19 cellular contexts compared by ENCODE assay signal in genomic region chr2:215848679-215849078, GRCh38.
DNase-seq lines count a peak whose midpoint lies in the region; ATAC-seq, FAIRE-seq and TF ChIP-seq lines count a peak whose summit lies in the region.
"Had no signal": no experiment of that assay in that cellular context is flagged by ENCODE, and none has a peak within 500 bp of the region (broad histone marks: within the 10 kb centered on the region; RNA-seq: fewer than 3 reads in every experiment).

No MANE protein-coding gene starts in this region.

- H2AK9ac ChIP-seq in IMR-90 (replicated peaks; ENCODE audit: low read depth, low read length, poor library complexity): no peak overlapping the region

- TF ChIP-seq POLR2A in IMR-90 (IDR thresholded peaks at IDR 0.05; ENCODE audit: low read depth, low read length): no peak

- H3K27ac Mint-ChIP-seq in astrocyte (ENCODE audit: unreplicated experiment) (no peak overlapping the region), osteocyte (ENCODE audit: unreplicated experiment) (peak overlapping the region; percentile 23), endodermal cell (no peak overlapping the region)
- no peak overlapping the region for H3K27ac Mint-ChIP-seq in CD4-positive, alpha-beta T cell
- H3K27ac Mint-ChIP-seq: CD8-positive, alpha-beta memory T cell; HFFc6 had no signal

- H3K27me3 ChIP-seq in IMR-90 (ENCODE audit: control insufficient read depth, insufficient read depth, low read length) (no peaks in the 10 kb centered on the region), astrocyte (ENCODE audit: insufficient read depth, low read length) (no peaks in the 10 kb centered on the region), endodermal cell (ENCODE audit: control insufficient read depth, insufficient read depth, low read length, poor library complexity, severe bottlenecking) (no peaks in the 10 kb centered on the region)
- no peaks in the 10 kb centered on the region for H3K27me3 ChIP-seq in CD4-positive, alpha-beta T cell (ENCODE audit: control insufficient read depth, insufficient read depth, low read length)

- no peak for TF ChIP-seq RAD21 in IMR-90 (IDR thresholded peaks at IDR 0.05; ENCODE audit: low read length)

- in situ Hi-C loops in IMR-90 (cut with MboI; ENCODE audit: low sequenced_read_pairs): no loop called here

- H4K8ac ChIP-seq in IMR-90 (ENCODE audit: low read depth in 2 of 2, low read length in 2 of 2): no peak overlapping the region

- no peak overlapping the region for H3K23ac ChIP-seq in IMR-90 (ENCODE audit: low read depth, low read length)

- H3K9me3 ChIP-seq in IMR-90 (ENCODE audit: control insufficient read depth, insufficient read depth, low read length): no peaks in the 10 kb centered on the region; the same call in 1 of the 2 replicates
- H3K9me3 ChIP-seq in astrocyte (ENCODE audit: insufficient read depth, low read depth, low read length): no peaks in the 10 kb centered on the region
- no peaks in the 10 kb centered on the region for H3K9me3 ChIP-seq in CD4-positive, alpha-beta T cell (ENCODE audit: control insufficient read depth, low read length)
- no peaks in the 10 kb centered on the region for H3K9me3 ChIP-seq in endodermal cell (ENCODE audit: control insufficient read depth, low read length)
- H3K9me3 ChIP-seq: HAP-1 had no signal

- H4K91ac ChIP-seq in IMR-90 (ENCODE audit: insufficient read depth, low read depth, low read length): no peak overlapping the region

- H3K9me1 ChIP-seq in IMR-90 (ENCODE audit: insufficient read depth, low read length): no peaks in the 10 kb centered on the region; the same call in 1 of the 2 replicates

- no peaks in the 10 kb centered on the region for H3K27me3 Mint-ChIP-seq in astrocyte (ENCODE audit: low read depth, unreplicated experiment)
- H3K27me3 Mint-ChIP-seq in osteocyte (ENCODE audit: unreplicated experiment): no peaks in the 10 kb centered on the region
- H3K27me3 Mint-ChIP-seq in CD4-positive, alpha-beta T cell: no peaks in the 10 kb centered on the region
- no peaks in the 10 kb centered on the region for H3K27me3 Mint-ChIP-seq in endodermal cell (ENCODE audit: insufficient read depth)

- H2BK120ac ChIP-seq in IMR-90 (ENCODE audit: low read depth, low read length): peak overlapping the region; percentile 20; the same call in 1 of the 2 replicates

- H3K4me3 Mint-ChIP-seq in astrocyte (ENCODE audit: unreplicated experiment): no peak overlapping the region
- no peak overlapping the region for H3K4me3 Mint-ChIP-seq in osteocyte (ENCODE audit: unreplicated experiment)
- H3K4me3 Mint-ChIP-seq in CD4-positive, alpha-beta T cell: no peak overlapping the region
- no peak overlapping the region for H3K4me3 Mint-ChIP-seq in endodermal cell
- H3K4me3 Mint-ChIP-seq: CD14-positive monocyte; CD8-positive, alpha-beta memory T cell; HFFc6 had no signal

- peaks cover 2% of the 10 kb centered on the region for H3K36me3 Mint-ChIP-seq in astrocyte (ENCODE audit: low read depth, unreplicated experiment)
- no peaks in the 10 kb centered on the region for H3K36me3 Mint-ChIP-seq in osteocyte (ENCODE audit: unreplicated experiment)
- no peaks in the 10 kb centered on the region for H3K36me3 Mint-ChIP-seq in CD4-positive, alpha-beta T cell (ENCODE audit: low read depth)
- H3K36me3 Mint-ChIP-seq in endodermal cell (ENCODE audit: low read depth): no peaks in the 10 kb centered on the region
- H3K36me3 Mint-ChIP-seq: CD14-positive monocyte; CD8-positive, alpha-beta memory T cell had no signal

- intact Hi-C loops in IMR-90 (cut with micrococcal nuclease): no loop called here
- intact Hi-C loops in CD4-positive, alpha-beta T cell (cut with DNase I, micrococcal nuclease): no loop called here

- H4K20me1 ChIP-seq in IMR-90 (ENCODE audit: insufficient read depth, low read length) (no peaks in the 10 kb centered on the region), astrocyte (ENCODE audit: insufficient read depth, low read length) (no peaks in the 10 kb centered on the region)

- DNase-seq in IMR-90: no peak
- no peak for DNase-seq in astrocyte (ENCODE audit: low read depth)
- DNase-seq in fibroblast of mammary gland (ENCODE audit: low read depth): peak; percentile 25
- no peak for DNase-seq in osteocyte (ENCODE audit: extremely low spot score, unreplicated experiment)
- no peak for DNase-seq in CD4-positive, alpha-beta T cell
- DNase-seq in D341Med (ENCODE audit: low spot score): no peak
- DNase-seq in endodermal cell: no peak
- DNase-seq: Caco-2; CD8-positive, alpha-beta memory T cell; DMS53; GF-D8; HFFc6 had no signal

- ATAC-seq in IMR-90 (ENCODE audit: low read depth) (no peak), GM21737 (IDR thresholded peaks at IDR 0.05; ENCODE audit: unreplicated experiment) (no peak)
- no peak for ATAC-seq in CD4-positive, alpha-beta T cell (ENCODE audit: poor library complexity)
- ATAC-seq: A549 had no signal

- POLR2A ChIA-PET in IMR-90 (lab: Charles Lee; ENCODE audit: unreplicated experiment): no interaction called here
- POLR2A ChIA-PET in CD4-positive, alpha-beta T cell (lab: Charles Lee): no interaction called here

- no peak overlapping the region for H3K4me3 ChIP-seq in IMR-90 (ENCODE audit: insufficient read depth, low read depth, low read length)
- H3K4me3 ChIP-seq in astrocyte (ENCODE audit: insufficient read depth, low read depth, low read length): no peak overlapping the region
- no peak overlapping the region for H3K4me3 ChIP-seq in fibroblast of mammary gland (ENCODE audit: control insufficient read depth, low read depth, low read length)
- no peak overlapping the region for H3K4me3 ChIP-seq in endodermal cell (ENCODE audit: low read length)
- H3K4me3 ChIP-seq: A549, HAP-1 had no signal

- H2BK20ac ChIP-seq in IMR-90 (ENCODE audit: low read depth, low read length): peak overlapping the region; percentile 46; the same call in 1 of the 2 replicates

- H3K79me1 ChIP-seq in IMR-90 (ENCODE audit: low read depth in 1 of 2, low read length in 2 of 2): no peaks in the 10 kb centered on the region

- no peak overlapping the region for H3K27ac ChIP-seq in IMR-90 (ENCODE audit: insufficient read depth, low read length)
- H3K27ac ChIP-seq in astrocyte (ENCODE audit: low read depth, low read length): peak overlapping the region; percentile 15
- no peak overlapping the region for H3K27ac ChIP-seq in CD4-positive, alpha-beta T cell (ENCODE audit: low read depth, low read length)
- H3K27ac ChIP-seq in endodermal cell (ENCODE audit: low read depth, low read length): no peak overlapping the region
- H3K27ac ChIP-seq: A549 had no signal

- WGBS in IMR-90 (ENCODE audit: extremely low coverage in 2 of 2, insufficient read length in 1 of 2), 2 experiments: no CpG with 5 or more reads among the region's 2 CpGs
- WGBS in endodermal cell (ENCODE audit: insufficient coverage in 1 of 2, insufficient read length in 1 of 2), 2 experiments: 97 to 100% methylated on average over 1 to 2 of the region's 2 CpGs

- H3K9ac ChIP-seq in IMR-90 (ENCODE audit: low read depth, low read length) (no peak overlapping the region), astrocyte (ENCODE audit: low read length) (no peak overlapping the region), endodermal cell (ENCODE audit: extremely low read depth, low read length, poor library complexity, severe bottlenecking) (no peak overlapping the region)

- H3K4me1 Mint-ChIP-seq in astrocyte (ENCODE audit: low read depth, unreplicated experiment): peaks cover 23% of the 10 kb centered on the region
- H3K4me1 Mint-ChIP-seq in osteocyte (ENCODE audit: unreplicated experiment): peaks cover 50% of the 10 kb centered on the region
- no peaks in the 10 kb centered on the region for H3K4me1 Mint-ChIP-seq in CD4-positive, alpha-beta T cell (ENCODE audit: low read depth)
- H3K4me1 Mint-ChIP-seq in endodermal cell: no peaks in the 10 kb centered on the region
- H3K4me1 Mint-ChIP-seq: CD8-positive, alpha-beta memory T cell had no signal

- 0 out of 2 replicates have a peak overlapping the region, but pooled peaks have one; percentile 13 for H3K14ac ChIP-seq in IMR-90 (replicated peaks; ENCODE audit: low read depth, low read length)

- H3K4ac ChIP-seq in IMR-90 (ENCODE audit: low read depth, low read length): peak overlapping the region; percentile 36

- no peak overlapping the region for H2BK5ac ChIP-seq in IMR-90 (ENCODE audit: low read depth, low read length, poor library complexity, severe bottlenecking)

- H3K18ac ChIP-seq in IMR-90 (ENCODE audit: low read depth, low read length): no peak overlapping the region

- FAIRE-seq in astrocyte (lab: Jason Lieb, UNC): no peak
- FAIRE-seq: A549, GM19239, H1, HTR-8/SVneo had no signal

- no peak overlapping the region for H2AK5ac ChIP-seq in IMR-90 (ENCODE audit: low read depth, low read length)

- H3K4me1 ChIP-seq in IMR-90 (ENCODE audit: control insufficient read depth, insufficient read depth, low read length) (peaks cover 12% of the 10 kb centered on the region), astrocyte (ENCODE audit: insufficient read depth, low read length) (peaks cover 28% of the 10 kb centered on the region), endodermal cell (ENCODE audit: control insufficient read depth, insufficient read depth, low read length) (no peaks in the 10 kb centered on the region)
- H3K4me1 ChIP-seq: Caco-2, HAP-1 had no signal

- no peaks in the 10 kb centered on the region for H3K79me2 ChIP-seq in astrocyte (ENCODE audit: insufficient read depth, low read length)

- H3K4me2 ChIP-seq in IMR-90 (ENCODE audit: low read depth, low read length) (no peak overlapping the region), astrocyte (ENCODE audit: low read length) (no peak overlapping the region)
- H3K4me2 ChIP-seq: A549 had no signal

- H2AFZ ChIP-seq in IMR-90 (replicated peaks; ENCODE audit: low read length, poor library complexity) (no peak overlapping the region), astrocyte (ENCODE audit: low read depth, low read length) (no peak overlapping the region)

- dilution Hi-C loops in IMR-90 (cut with HindIII; ENCODE audit: low sequenced_read_pairs, unreplicated experiment): no loop called here

- H2BK15ac ChIP-seq in IMR-90 (ENCODE audit: low read depth, low read length): no peak overlapping the region; the same call in 2 of the 3 replicates

- H4K5ac ChIP-seq in IMR-90 (ENCODE audit: low read depth, low read length): 0 out of 2 replicates have a peak overlapping the region, but pooled peaks have one; percentile 13

- CTCF ChIA-PET in IMR-90 (lab: Yijun Ruan, JAX): interaction anchor here (0.6 kb wide), 1 partner anchor 23 kb away, joined by 4 read pairs; no protein-coding TSS in a partner anchor
- CTCF ChIA-PET in CD4-positive, alpha-beta T cell (lab: Charles Lee): no interaction called here

- H3K9me3 Mint-ChIP-seq in astrocyte (ENCODE audit: unreplicated experiment) (peaks cover 2% of the 10 kb centered on the region), osteocyte (ENCODE audit: unreplicated experiment) (peaks cover 3% of the 10 kb centered on the region), endodermal cell (peaks cover under 1% of the 10 kb centered on the region)
- no peaks in the 10 kb centered on the region for H3K9me3 Mint-ChIP-seq in CD4-positive, alpha-beta T cell

- no TSS peak for BruUV-seq in IMR-90 (replicated peaks; lab: Mats Ljungman, UMichigan)

- H3K36me3 ChIP-seq in IMR-90 (ENCODE audit: control insufficient read depth, insufficient read depth, low read length) (no peaks in the 10 kb centered on the region), astrocyte (ENCODE audit: insufficient read depth, low read length) (no peaks in the 10 kb centered on the region), endodermal cell (ENCODE audit: control insufficient read depth, insufficient read depth, low read length) (no peaks in the 10 kb centered on the region)
- H3K36me3 ChIP-seq: HAP-1 had no signal

- no peak for TF ChIP-seq CTCF in IMR-90 (conservative IDR thresholded peaks at IDR 0.05; ENCODE audit: low read depth, low read length)
- no peak for TF ChIP-seq CTCF in astrocyte (IDR thresholded peaks at IDR 0.05; ENCODE audit: insufficient read depth, low read depth, low read length)
- TF ChIP-seq CTCF in fibroblast of mammary gland (conservative IDR thresholded peaks at IDR 0.05; ENCODE audit: control insufficient read depth, insufficient read depth, low read depth, low read length): no peak
- no peak for TF ChIP-seq CTCF in osteocyte (IDR thresholded peaks at IDR 0.05)
- no peak for TF ChIP-seq CTCF in CD4-positive, alpha-beta T cell (IDR thresholded peaks at IDR 0.05)
- no peak for TF ChIP-seq CTCF in endodermal cell (conservative IDR thresholded peaks at IDR 0.05)

- no peak overlapping the region for H3K56ac ChIP-seq in IMR-90 (ENCODE audit: extremely low read depth, insufficient read depth, low read length)
